In the genomic region with DNA sequence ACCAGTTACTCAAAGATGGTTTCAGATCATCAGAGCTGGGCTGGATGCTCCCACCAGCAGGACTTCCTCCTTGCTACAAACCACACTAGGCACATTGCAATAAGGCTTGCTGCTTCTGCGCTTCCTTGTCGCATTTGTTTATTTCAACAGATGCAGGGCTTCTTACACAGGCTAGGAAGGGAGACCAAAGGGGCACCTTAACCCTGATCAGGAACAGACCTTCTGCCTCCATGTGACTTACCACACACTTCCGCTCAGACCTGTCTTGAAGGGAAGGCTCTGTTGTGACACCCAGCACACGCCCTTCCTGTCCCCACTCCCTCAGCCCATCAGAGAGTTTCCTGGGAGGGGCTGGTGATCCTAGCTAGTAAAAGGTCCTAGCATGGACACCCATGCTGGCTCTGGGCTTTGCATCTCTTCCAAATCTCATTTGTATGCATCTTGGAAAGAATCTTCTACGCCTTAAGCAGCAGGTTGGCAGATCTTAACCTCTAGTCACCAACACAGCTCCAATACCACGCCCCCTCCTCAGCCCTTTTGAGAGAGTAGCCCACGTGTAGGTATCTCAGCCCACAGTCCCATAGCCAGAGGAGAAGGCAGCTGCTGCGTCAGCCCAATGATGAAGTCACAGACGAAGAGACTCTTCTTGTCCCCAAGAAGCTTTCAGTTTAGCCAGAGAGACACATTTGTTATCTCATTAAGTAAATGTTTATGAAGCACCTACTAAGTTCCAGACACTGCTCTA, we compare ENCODE assay signal across 8 cellular contexts. TPM values are rescaled to one million over a fixed set of nuclear protein-coding genes. Genes with fewer than 3 reads are reported as not detected.
DNase-seq lines count a peak whose midpoint lies in the region; ATAC-seq and TF ChIP-seq lines count a peak whose summit lies in the region.

No MANE protein-coding gene starts in this region.

- no peak for TF ChIP-seq EP300 in esophagus muscularis mucosa (IDR thresholded peaks at IDR 0.05)

- WGBS in esophagus muscularis mucosa, result 53% methylated on average over 7 of the region's 9 CpGs

- no peaks in the 10 kb centered on the region for H3K9me3 ChIP-seq in esophagus muscularis mucosa
- H3K9me3 ChIP-seq in WERI-Rb-1 (ENCODE audit: severe bottlenecking), result no peaks in the 10 kb centered on the region

- peaks cover 15 to 97% (median 54%) of the 10 kb centered on the region in 4 donors for H3K36me3 ChIP-seq in esophagus muscularis mucosa
- H3K36me3 ChIP-seq in WERI-Rb-1, result no peaks in the 10 kb centered on the region; the same call in 1 of the 2 replicates

- ATAC-seq in HG03378 (IDR thresholded peaks at IDR 0.05; ENCODE audit: unreplicated experiment), result peak; percentile 79
- no peak for ATAC-seq in HG03108 (IDR thresholded peaks at IDR 0.05; ENCODE audit: unreplicated experiment)

- TF ChIP-seq POLR2A in esophagus muscularis mucosa (IDR thresholded peaks at IDR 0.05; ENCODE audit: low read depth), result no peak

- DNase-seq in activated CD4-positive, CD25-positive, alpha-beta regulatory T cell treated with anti-CD3 and anti-CD28 coated beads, Interleukin-2, amount 50 U/mL, for 72 hours, result peak; percentile 38
- no peak for DNase-seq in esophagus muscularis mucosa (ENCODE audit: extremely low spot score)
- DNase-seq in stimulated activated CD8-positive, alpha-beta memory T cell treated with anti-CD3 and anti-CD28 coated beads, Interleukin-7, amount 100 ng/mL, for 4 hours (ENCODE audit: low read depth in 2 of 2), result peak; percentile 23 to 32
- no peak for DNase-seq in NCI-H1436 treated with DMSO at 0.1 percent for 48 hours (lab: John Stamatoyannopoulos, UW)
- no peak for DNase-seq in WERI-Rb-1
- DNase-seq in coronary artery (ENCODE audit: low spot score), result no peak

- no peak for TF ChIP-seq CTCF in esophagus muscularis mucosa (IDR thresholded peaks at IDR 0.05)
- TF ChIP-seq CTCF in WERI-Rb-1 (IDR thresholded peaks at IDR 0.05; ENCODE audit: low read depth, low read length), result no peak
- TF ChIP-seq CTCF in coronary artery (IDR thresholded peaks at IDR 0.05), result no peak

- intact Hi-C loops in esophagus muscularis mucosa (cut with DNase I), result no loop called here

- H3K27ac ChIP-seq in esophagus muscularis mucosa (replicated peaks in 1 of 4), result peak overlapping the region in 3 of 4 donors; percentile 10 to 31 (median 23)
- H3K27ac ChIP-seq in WERI-Rb-1, result no peak overlapping the region
- H3K27ac ChIP-seq in coronary artery, result peak overlapping the region in 1 of 2 donors; percentile 45

- peaks cover 4 to 63% (median 60%) of the 10 kb centered on the region in 4 donors for H3K4me1 ChIP-seq in esophagus muscularis mucosa

- H3K4me3 ChIP-seq in esophagus muscularis mucosa (no peak overlapping the region), WERI-Rb-1 (ENCODE audit: low read depth, low read length) (no peak overlapping the region), coronary artery (no peak overlapping the region)

- H3K27me3 ChIP-seq in esophagus muscularis mucosa, result no peaks in the 10 kb centered on the region
- no peaks in the 10 kb centered on the region for H3K27me3 ChIP-seq in WERI-Rb-1 (ENCODE audit: insufficient read depth, low read depth, severe bottlenecking)

RNA-seq across cellular contexts. Expression of gene SVIL, which starts 47.1 kb away (rescaled TPM):
- 1,000 to 10,000 TPM in 1 of 4 donors, 100 to 1,000 TPM in 3; 785 to 1,099 (median 921) TPM for total RNA-seq in esophagus muscularis mucosa

Comparison
In these comparisons a context has a peak if more than half of its experiments do, and no peak if none do; other contexts are left out.
1. DNase-seq: peak in activated CD4-positive, CD25-positive, alpha-beta regulatory T cell treated with anti-CD3 and anti-CD28 coated beads, Interleukin-2, amount 50 U/mL, for 72 hours (single experiment) and stimulated activated CD8-positive, alpha-beta memory T cell treated with anti-CD3 and anti-CD28 coated beads, Interleukin-7, amount 100 ng/mL, for 4 hours (2 of 2); none in esophagus muscularis mucosa (single experiment), NCI-H1436 treated with DMSO at 0.1 percent for 48 hours (single experiment), WERI-Rb-1 (single experiment) and coronary artery (single experiment).